Comparison of ENCODE assay signal across 8 cellular contexts in the genomic region with DNA sequence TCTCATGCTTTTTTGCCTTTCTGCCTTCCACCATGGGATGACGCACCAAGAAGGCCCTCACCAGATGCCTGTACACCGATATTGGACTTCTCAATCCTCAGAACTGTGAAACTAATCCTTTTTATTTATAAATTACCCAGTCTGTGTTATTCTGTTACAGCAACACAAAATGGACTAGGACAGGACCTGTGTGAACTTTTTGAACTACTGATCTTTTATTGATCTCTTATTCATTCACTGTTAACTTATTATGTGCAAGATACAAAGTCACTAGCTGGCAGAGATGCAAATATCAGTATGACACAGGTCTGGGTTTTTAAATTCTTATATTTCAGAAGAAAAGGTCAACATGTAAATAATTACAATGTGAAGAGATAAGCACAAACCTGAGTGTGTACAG.
"Had no signal": no experiment of that assay in that cellular context is flagged by ENCODE, and none has a peak within 500 bp of the region (broad histone marks: within the 10 kb centered on the region; RNA-seq: fewer than 3 reads in every experiment).

No MANE protein-coding gene starts in this region.

- DNase-seq: GDM1, GF-D8 had no signal

- FAIRE-seq: G401.6, GM12878, GM12891, GM12892, GM18507, GM19239 had no signal

- H3K4me3 ChIP-seq: GM12878 had no signal

- ATAC-seq: GM12878 had no signal
